In the genomic region with DNA sequence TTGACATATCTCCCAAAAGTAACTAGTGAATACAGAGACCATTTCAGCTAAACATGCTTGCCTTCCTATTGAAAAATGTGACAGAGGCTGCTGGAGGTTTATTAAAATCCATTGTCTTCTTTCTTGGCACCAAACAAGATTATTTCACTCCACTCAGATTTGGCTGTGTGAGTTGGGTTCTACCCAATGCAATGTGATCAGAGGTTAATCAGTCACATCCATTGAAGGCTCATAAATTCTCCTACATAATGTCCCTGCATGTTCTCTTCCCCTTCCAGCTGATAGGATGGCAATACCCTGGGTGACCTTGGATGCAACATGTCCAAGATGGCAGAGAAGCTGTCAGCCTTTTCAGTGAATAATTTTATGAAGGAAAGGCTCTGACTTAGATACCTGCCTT, we compare ENCODE assay signal across 10 cellular contexts. TPM values are rescaled to one million over a fixed set of nuclear protein-coding genes. Genes with fewer than 3 reads are reported as not detected.
"Had no signal": no experiment of that assay in that cellular context is flagged by ENCODE, and none has a peak within 500 bp of the region (broad histone marks: within the 10 kb centered on the region; RNA-seq: fewer than 3 reads in every experiment).

No MANE protein-coding gene starts in this region.

- DNase-seq: GM23248, H7, H9, HCEC 1CT, HFFc6 had no signal

- H3K36me3 ChIP-seq: HAP-1 had no signal

- H3K4me1 ChIP-seq: HAP-1 had no signal

- H3K4me3 ChIP-seq: GM23248, GM23338, HAP-1 had no signal

- H3K9me3 ChIP-seq: HAP-1 had no signal

- ATAC-seq: GM23338, HCT116 had no signal

- H3K27ac ChIP-seq: GM23248 had no signal

RNA-seq across cellular contexts. Expression of gene TKTL2, which starts 54.5 kb away (rescaled TPM):
- total RNA-seq: GM23248, H1, H4, H7, H9, HFFc6 had no signal
